1 cellular context compared by ENCODE assay signal in the genomic region with DNA sequence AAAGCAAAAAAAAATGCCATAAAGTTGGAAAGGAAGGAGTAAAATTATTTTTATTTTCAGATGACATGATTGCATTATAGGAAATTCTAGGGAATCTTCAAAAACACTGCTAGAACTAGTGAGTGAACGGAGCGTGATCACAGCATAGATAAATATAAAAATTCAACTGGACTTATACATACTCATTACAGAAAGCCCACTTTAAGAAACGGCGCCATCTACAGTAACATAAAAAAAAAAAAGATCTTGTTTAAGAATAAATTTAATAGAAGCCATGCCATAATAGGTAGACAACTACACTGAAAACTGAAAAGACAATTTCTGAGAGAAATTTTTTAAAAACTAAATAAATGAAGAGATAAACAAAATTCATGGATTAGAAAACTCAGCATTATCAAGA.
TF ChIP-seq lines count a peak whose summit lies in the region.

No MANE protein-coding gene starts in this region.

TF ChIP-seq in HCT116, 20 proteins besides CTCF, POLR2A, EP300 and RAD21 (continued from another document):
- TF ChIP-seq EZH2phosphoT487 (IDR thresholded peaks at IDR 0.05; ENCODE audit: borderline replicate concordance) (no peak), ELF1 (IDR thresholded peaks at IDR 0.05; ENCODE audit: borderline replicate concordance, low read depth) (no peak), JUND (IDR thresholded peaks at IDR 0.05) (no peak), POLR2AphosphoS5 (IDR thresholded peaks at IDR 0.05; ENCODE audit: low read depth, low read length) (no peak), ZFX (IDR thresholded peaks at IDR 0.05) (no peak), CEBPB (IDR thresholded peaks at IDR 0.05; ENCODE audit: low read depth) (no peak), SIN3A (IDR thresholded peaks at IDR 0.05; ENCODE audit: low read depth) (no peak), YY1 (IDR thresholded peaks at IDR 0.05; ENCODE audit: extremely low read depth, insufficient replicate concordance, low read depth, low read length) (no peak), ZNF274 (IDR thresholded peaks at IDR 0.05; ENCODE audit: low read depth, low read length) (no peak), SRF (IDR thresholded peaks at IDR 0.05; ENCODE audit: low read depth) (no peak)
- TF ChIP-seq, protein P1, sequence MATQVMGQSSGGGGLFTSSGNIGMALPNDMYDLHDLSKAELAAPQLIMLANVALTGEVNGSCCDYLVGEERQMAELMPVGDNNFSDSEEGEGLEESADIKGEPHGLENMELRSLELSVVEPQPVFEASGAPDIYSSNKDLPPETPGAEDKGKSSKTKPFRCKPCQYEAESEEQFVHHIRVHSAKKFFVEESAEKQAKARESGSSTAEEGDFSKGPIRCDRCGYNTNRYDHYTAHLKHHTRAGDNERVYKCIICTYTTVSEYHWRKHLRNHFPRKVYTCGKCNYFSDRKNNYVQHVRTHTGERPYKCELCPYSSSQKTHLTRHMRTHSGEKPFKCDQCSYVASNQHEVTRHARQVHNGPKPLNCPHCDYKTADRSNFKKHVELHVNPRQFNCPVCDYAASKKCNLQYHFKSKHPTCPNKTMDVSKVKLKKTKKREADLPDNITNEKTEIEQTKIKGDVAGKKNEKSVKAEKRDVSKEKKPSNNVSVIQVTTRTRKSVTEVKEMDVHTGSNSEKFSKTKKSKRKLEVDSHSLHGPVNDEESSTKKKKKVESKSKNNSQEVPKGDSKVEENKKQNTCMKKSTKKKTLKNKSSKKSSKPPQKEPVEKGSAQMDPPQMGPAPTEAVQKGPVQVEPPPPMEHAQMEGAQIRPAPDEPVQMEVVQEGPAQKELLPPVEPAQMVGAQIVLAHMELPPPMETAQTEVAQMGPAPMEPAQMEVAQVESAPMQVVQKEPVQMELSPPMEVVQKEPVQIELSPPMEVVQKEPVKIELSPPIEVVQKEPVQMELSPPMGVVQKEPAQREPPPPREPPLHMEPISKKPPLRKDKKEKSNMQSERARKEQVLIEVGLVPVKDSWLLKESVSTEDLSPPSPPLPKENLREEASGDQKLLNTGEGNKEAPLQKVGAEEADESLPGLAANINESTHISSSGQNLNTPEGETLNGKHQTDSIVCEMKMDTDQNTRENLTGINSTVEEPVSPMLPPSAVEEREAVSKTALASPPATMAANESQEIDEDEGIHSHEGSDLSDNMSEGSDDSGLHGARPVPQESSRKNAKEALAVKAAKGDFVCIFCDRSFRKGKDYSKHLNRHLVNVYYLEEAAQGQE (IDR thresholded peaks at IDR 0.05; ENCODE audit: low read depth) = no peak
- TF ChIP-seq, protein P2, sequence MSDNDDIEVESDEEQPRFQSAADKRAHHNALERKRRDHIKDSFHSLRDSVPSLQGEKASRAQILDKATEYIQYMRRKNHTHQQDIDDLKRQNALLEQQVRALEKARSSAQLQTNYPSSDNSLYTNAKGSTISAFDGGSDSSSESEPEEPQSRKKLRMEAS (IDR thresholded peaks at IDR 0.05) = no peak
- TF ChIP-seq, protein P3, sequence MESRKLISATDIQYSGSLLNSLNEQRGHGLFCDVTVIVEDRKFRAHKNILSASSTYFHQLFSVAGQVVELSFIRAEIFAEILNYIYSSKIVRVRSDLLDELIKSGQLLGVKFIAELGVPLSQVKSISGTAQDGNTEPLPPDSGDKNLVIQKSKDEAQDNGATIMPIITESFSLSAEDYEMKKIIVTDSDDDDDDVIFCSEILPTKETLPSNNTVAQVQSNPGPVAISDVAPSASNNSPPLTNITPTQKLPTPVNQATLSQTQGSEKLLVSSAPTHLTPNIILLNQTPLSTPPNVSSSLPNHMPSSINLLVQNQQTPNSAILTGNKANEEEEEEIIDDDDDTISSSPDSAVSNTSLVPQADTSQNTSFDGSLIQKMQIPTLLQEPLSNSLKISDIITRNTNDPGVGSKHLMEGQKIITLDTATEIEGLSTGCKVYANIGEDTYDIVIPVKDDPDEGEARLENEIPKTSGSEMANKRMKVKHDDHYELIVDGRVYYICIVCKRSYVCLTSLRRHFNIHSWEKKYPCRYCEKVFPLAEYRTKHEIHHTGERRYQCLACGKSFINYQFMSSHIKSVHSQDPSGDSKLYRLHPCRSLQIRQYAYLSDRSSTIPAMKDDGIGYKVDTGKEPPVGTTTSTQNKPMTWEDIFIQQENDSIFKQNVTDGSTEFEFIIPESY (IDR thresholded peaks at IDR 0.05; ENCODE audit: extremely low read depth, insufficient replicate concordance, low read length) = no peak
